In genomic region chr1:229557214-229557850, GRCh38 we compare ENCODE assay signal across 8 cellular contexts. TPM values are rescaled to one million over a fixed set of nuclear protein-coding genes. Genes with fewer than 3 reads are reported as not detected.
DNase-seq lines count a peak whose midpoint lies in the region; ATAC-seq, FAIRE-seq and TF ChIP-seq lines count a peak whose summit lies in the region.

No MANE protein-coding gene starts in this region.

- no peak overlapping the region for H4K5ac ChIP-seq in mesendoderm (ENCODE audit: low read length)

- peak overlapping the region; percentile 92 for H3K9ac ChIP-seq in mesendoderm (ENCODE audit: low read length)

- ATAC-seq in GM19328 (IDR thresholded peaks at IDR 0.05; ENCODE audit: unreplicated experiment), result no peak
- ATAC-seq in HG03469 (IDR thresholded peaks at IDR 0.05; ENCODE audit: unreplicated experiment), result no peak

- H3K27me3 ChIP-seq in bronchial epithelial cell (ENCODE audit: control insufficient read depth, insufficient read depth, low read length) (no peaks in the 10 kb centered on the region), mesendoderm (ENCODE audit: insufficient read depth, low read length, poor library complexity) (no peaks in the 10 kb centered on the region)

- H3K36me3 ChIP-seq in bronchial epithelial cell (ENCODE audit: control insufficient read depth, insufficient read depth, low read length) (no peaks in the 10 kb centered on the region), mesendoderm (ENCODE audit: control insufficient read depth, insufficient read depth, low read length) (no peaks in the 10 kb centered on the region)

- H3K23ac ChIP-seq in mesendoderm (ENCODE audit: low read length), result no peak overlapping the region

- no peak overlapping the region for H3K4ac ChIP-seq in mesendoderm (ENCODE audit: low read depth, low read length)

- no peak overlapping the region for H2BK15ac ChIP-seq in mesendoderm (replicated peaks; ENCODE audit: low read depth)

- no peak for FAIRE-seq in bronchial epithelial cell (lab: Jason Lieb, UNC)

- H3K56ac ChIP-seq in mesendoderm (ENCODE audit: low read length), result peak overlapping the region; percentile 94

- no peak overlapping the region for H2BK5ac ChIP-seq in mesendoderm (ENCODE audit: low read length)

- TF ChIP-seq CTCF in GM12875 (IDR thresholded peaks at IDR 0.05; ENCODE audit: borderline replicate concordance, insufficient read depth, low read depth, low read length), result no peak
- TF ChIP-seq CTCF in bronchial epithelial cell (IDR thresholded peaks at IDR 0.05; ENCODE audit: insufficient read depth, low read length, severe bottlenecking), result no peak

- H3K4me3 ChIP-seq in GM12875 (ENCODE audit: low read depth, low read length), result peak overlapping the region; percentile 76
- H3K4me3 ChIP-seq in bronchial epithelial cell (ENCODE audit: low read depth, low read length), result peak overlapping the region; percentile 73
- H3K4me3 ChIP-seq in mesendoderm (ENCODE audit: low read length), result peak overlapping the region; percentile 67

- H2AK5ac ChIP-seq in mesendoderm (ENCODE audit: low read length), result no peak overlapping the region

- H3K27ac ChIP-seq in mesendoderm (ENCODE audit: low read depth, low read length), result no peak overlapping the region

- peak overlapping the region; percentile 74 for H3K4me2 ChIP-seq in mesendoderm (ENCODE audit: low read length)

- DNase-seq in Kasumi-1 (lab: John Stamatoyannopoulos, UW) (peak; percentile 28 to 41), bronchial epithelial cell (ENCODE audit: low read depth) (peak; percentile 27), mesendoderm (no peak), mucosa of gallbladder (ENCODE audit: low spot score) (no peak), NCI-H2107 (lab: John Stamatoyannopoulos, UW) (no peak)

- H4K8ac ChIP-seq in mesendoderm (ENCODE audit: low read depth, low read length), result no peak overlapping the region

- H3K79me1 ChIP-seq in mesendoderm (ENCODE audit: low read length), result peaks cover 13% of the 10 kb centered on the region

- no peaks in the 10 kb centered on the region for H3K4me1 ChIP-seq in mesendoderm (ENCODE audit: control insufficient read depth, low read depth, low read length)

- H2BK120ac ChIP-seq in mesendoderm (ENCODE audit: low read depth, low read length), result no peak overlapping the region

- H3K79me2 ChIP-seq in mesendoderm (ENCODE audit: control insufficient read depth, insufficient read depth, low read length), result peaks cover 5% of the 10 kb centered on the region

- H3K18ac ChIP-seq in mesendoderm (ENCODE audit: low read length), result no peak overlapping the region

- WGBS in mesendoderm (ENCODE audit: extremely low coverage, insufficient coverage, low lambda C conversion rate), result no CpG with 5 or more reads among the region's 5 CpGs

RNA-seq across cellular contexts. Expression of gene ABCB10, which starts 1.2 kb away (rescaled TPM):
- 13.6 and 17.6 TPM in 2 replicates for total RNA-seq in bronchial epithelial cell
- 5.9 TPM for polyA plus RNA-seq in mesendoderm (2013, experiment 1 of 2)
- 6.2 TPM for polyA plus RNA-seq in mesendoderm (2013, experiment 2 of 2)
- total RNA-seq in mucosa of gallbladder, result 14.9 TPM

RNA-seq across cellular contexts. Expression of gene NUP133, which starts 49.2 kb away (rescaled TPM):
- total RNA-seq in bronchial epithelial cell, result 22.7 and 23.4 TPM in 2 replicates
- polyA plus RNA-seq in mesendoderm (2013, experiment 1 of 2), result 25.3 TPM
- polyA plus RNA-seq in mesendoderm (2013, experiment 2 of 2), result 24.9 TPM
- total RNA-seq in mucosa of gallbladder, result 30.3 TPM

Comparison
In these comparisons a context has a peak if more than half of its experiments do, and no peak if none do; other contexts are left out.
1. DNase-seq: peak in Kasumi-1 (2 of 2) and bronchial epithelial cell (single experiment); none in mesendoderm (single experiment), mucosa of gallbladder (single experiment) and NCI-H2107 (single experiment).
2. Peak in every context shown above with its lines, with median percentiles within 50 percentile points of each other: H3K4me3 ChIP-seq.